27 cellular contexts compared by ENCODE assay signal in the genomic region with DNA sequence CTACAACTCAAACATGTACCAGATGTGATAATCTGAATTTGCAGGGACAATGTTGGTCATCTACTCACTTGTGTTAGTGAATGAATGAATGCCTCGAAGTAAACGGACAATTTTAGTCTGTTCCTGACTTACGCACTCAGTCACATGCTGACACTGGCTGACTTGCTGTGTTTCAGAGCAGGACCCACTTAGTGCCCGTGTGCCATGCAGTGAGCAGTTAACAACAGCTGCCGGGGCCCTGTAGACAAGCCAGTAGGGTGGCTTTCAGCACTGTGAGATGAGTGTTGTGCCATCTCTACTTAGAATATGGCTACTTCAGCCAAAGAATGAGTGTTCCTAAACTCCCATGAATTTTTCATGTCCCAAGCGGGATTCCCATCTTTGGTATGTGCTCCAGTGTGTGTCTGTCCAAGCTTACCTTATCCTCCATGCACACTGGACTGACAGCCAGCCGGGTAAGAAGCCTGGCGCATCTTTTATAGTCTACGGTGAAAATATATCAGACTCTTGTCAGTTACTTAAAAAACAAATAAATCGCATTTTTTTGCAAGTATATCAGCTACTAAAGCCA. TPM values are rescaled to one million over a fixed set of nuclear protein-coding genes. Genes with fewer than 3 reads are reported as not detected.
DNase-seq lines count a peak whose midpoint lies in the region; FAIRE-seq and TF ChIP-seq lines count a peak whose summit lies in the region.
"Had no signal": no experiment of that assay in that cellular context is flagged by ENCODE, and none has a peak within 500 bp of the region (broad histone marks: within the 10 kb centered on the region; RNA-seq: fewer than 3 reads in every experiment).

No MANE protein-coding gene starts in this region.

- H3K79me2 ChIP-seq in astrocyte (ENCODE audit: insufficient read depth, low read length) = peaks cover 3% of the 10 kb centered on the region

- H2AFZ ChIP-seq in astrocyte (ENCODE audit: low read depth, low read length) = no peak overlapping the region

- H3K4me2 ChIP-seq in astrocyte (ENCODE audit: low read length) = no peak overlapping the region
- H3K4me2 ChIP-seq: A549, BLaER1 had no signal

- H3K27me3 ChIP-seq in astrocyte (ENCODE audit: insufficient read depth, low read length) = peaks cover 5% of the 10 kb centered on the region
- peaks cover 4 to 11% (median 10%) of the 10 kb centered on the region in 4 donors for H3K27me3 ChIP-seq in esophagus muscularis mucosa

- H3K9me3 Mint-ChIP-seq in activated CD4-positive, alpha-beta T cell treated with anti-CD3 and anti-CD28 coated beads, Interleukin-2, amount 10 ng/mL, durations not matched to agents 24 days and 14 days = no peaks in the 10 kb centered on the region
- no peaks in the 10 kb centered on the region for H3K9me3 Mint-ChIP-seq in astrocyte (ENCODE audit: unreplicated experiment)
- H3K9me3 Mint-ChIP-seq: CD4-positive, alpha-beta memory T cell; CD4-positive, CD25-positive, alpha-beta regulatory T cell; CD8-positive, alpha-beta memory T cell had no signal

- no peak overlapping the region for H3K4me3 Mint-ChIP-seq in activated CD4-positive, alpha-beta T cell treated with anti-CD3 and anti-CD28 coated beads, Interleukin-2, amount 10 ng/mL, durations not matched to agents 24 days and 14 days
- H3K4me3 Mint-ChIP-seq in astrocyte (ENCODE audit: unreplicated experiment) = no peak overlapping the region
- H3K4me3 Mint-ChIP-seq: CD14-positive monocyte; CD4-positive, alpha-beta memory T cell; CD4-positive, CD25-positive, alpha-beta regulatory T cell; CD8-positive, alpha-beta memory T cell had no signal

- no peak for TF ChIP-seq CTCF in astrocyte (IDR thresholded peaks at IDR 0.05; ENCODE audit: insufficient read depth, low read depth, low read length)
- no peak for TF ChIP-seq CTCF in esophagus muscularis mucosa (IDR thresholded peaks at IDR 0.05)

- H3K9me3 ChIP-seq in astrocyte (ENCODE audit: insufficient read depth, low read depth, low read length) (no peaks in the 10 kb centered on the region), esophagus muscularis mucosa (no peaks in the 10 kb centered on the region)
- H3K9me3 ChIP-seq: A549, BE2C, BLaER1 had no signal

- H3K4me1 ChIP-seq in astrocyte (ENCODE audit: insufficient read depth, low read length) (peaks cover 23% of the 10 kb centered on the region), esophagus muscularis mucosa (peaks cover 11 to 16% (median 11%) of the 10 kb centered on the region in 4 donors)
- H3K4me1 ChIP-seq: BE2C had no signal

- no peaks in the 10 kb centered on the region for H3K4me1 Mint-ChIP-seq in activated CD4-positive, alpha-beta T cell treated with anti-CD3 and anti-CD28 coated beads, Interleukin-2, amount 10 ng/mL, durations not matched to agents 24 days and 14 days
- peaks cover 21% of the 10 kb centered on the region for H3K4me1 Mint-ChIP-seq in astrocyte (ENCODE audit: low read depth, unreplicated experiment)
- H3K4me1 Mint-ChIP-seq: CD14-positive monocyte had no signal

- H3K27ac ChIP-seq in astrocyte (ENCODE audit: low read depth, low read length) (no peak overlapping the region), esophagus muscularis mucosa (replicated peaks in 1 of 4) (no peak overlapping the region)
- H3K27ac ChIP-seq: 22Rv1, A549, BLaER1 had no signal

- intact Hi-C loops in activated CD4-positive, alpha-beta T cell treated with anti-CD3 and anti-CD28 coated beads, Interleukin-2, amount 10 ng/mL, durations not matched to agents 24 days and 14 days (cut with micrococcal nuclease) = no loop called here
- intact Hi-C loops in esophagus muscularis mucosa (cut with DNase I) = no loop called here

- no peak for FAIRE-seq in astrocyte (lab: Jason Lieb, UNC)
- FAIRE-seq: A549, GM12878, GM12892, GM18507 had no signal

- 94% methylated on average over 9 of the region's 10 CpGs for WGBS in esophagus muscularis mucosa

- peak; percentile 44 for DNase-seq in activated CD4-positive, alpha-beta T cell treated with anti-CD3 and anti-CD28 coated beads, Interleukin-2, amount 10 ng/mL, durations not matched to agents 24 days and 14 days
- no peak for DNase-seq in activated CD4-positive, alpha-beta T cell treated with anti-CD3 and anti-CD28 coated beads, Interleukin-2, amount 50 U/mL, for 1 hour
- DNase-seq in astrocyte (ENCODE audit: low read depth) (no peak), esophagus muscularis mucosa (ENCODE audit: extremely low spot score) (peak; percentile 78), NCI-H510A (lab: John Stamatoyannopoulos, UW) (no peak)
- DNase-seq: BE2C; C1 segment of cervical spinal cord; CD4-positive, alpha-beta memory T cell; CD4-positive, CD25-positive, alpha-beta regulatory T cell; CD8-positive, alpha-beta memory T cell; COR-L47; DMS 273 treated with DMSO at 0.1 percent for 48 hours; DMS153; DMS53; DMS79; DND-41; EL; GDM1 had no signal

- H3K27ac Mint-ChIP-seq in activated CD4-positive, alpha-beta T cell treated with anti-CD3 and anti-CD28 coated beads, Interleukin-2, amount 10 ng/mL, durations not matched to agents 24 days and 14 days = no peak overlapping the region
- peak overlapping the region; percentile 12 for H3K27ac Mint-ChIP-seq in astrocyte (ENCODE audit: unreplicated experiment)
- H3K27ac Mint-ChIP-seq: CD14-positive monocyte; CD4-positive, alpha-beta memory T cell had no signal

- peaks cover 12% of the 10 kb centered on the region for H4K20me1 ChIP-seq in astrocyte (ENCODE audit: insufficient read depth, low read length)

- no peak for TF ChIP-seq EP300 in esophagus muscularis mucosa (IDR thresholded peaks at IDR 0.05)

- TF ChIP-seq POLR2A in esophagus muscularis mucosa (IDR thresholded peaks at IDR 0.05; ENCODE audit: low read depth) = no peak

- peaks cover 34% of the 10 kb centered on the region for H3K36me3 Mint-ChIP-seq in activated CD4-positive, alpha-beta T cell treated with anti-CD3 and anti-CD28 coated beads, Interleukin-2, amount 10 ng/mL, durations not matched to agents 24 days and 14 days (ENCODE audit: low read depth)
- H3K36me3 Mint-ChIP-seq in astrocyte (ENCODE audit: low read depth, unreplicated experiment) = peaks cover 12% of the 10 kb centered on the region

- peaks cover 21% of the 10 kb centered on the region for H3K27me3 Mint-ChIP-seq in activated CD4-positive, alpha-beta T cell treated with anti-CD3 and anti-CD28 coated beads, Interleukin-2, amount 10 ng/mL, durations not matched to agents 24 days and 14 days
- H3K27me3 Mint-ChIP-seq in astrocyte (ENCODE audit: low read depth, unreplicated experiment) = peaks cover 6% of the 10 kb centered on the region

- H3K36me3 ChIP-seq in astrocyte (ENCODE audit: insufficient read depth, low read length) = peaks cover 27% of the 10 kb centered on the region
- peaks cover 13 to 52% (median 41%) of the 10 kb centered on the region in 4 donors for H3K36me3 ChIP-seq in esophagus muscularis mucosa
- H3K36me3 ChIP-seq: BE2C had no signal

- no peak overlapping the region for H3K9ac ChIP-seq in astrocyte (ENCODE audit: low read length)
- H3K9ac ChIP-seq: BLaER1 had no signal

- H3K4me3 ChIP-seq in astrocyte (ENCODE audit: insufficient read depth, low read depth, low read length) (no peak overlapping the region), esophagus muscularis mucosa (no peak overlapping the region)
- H3K4me3 ChIP-seq: A549, BLaER1, GM12878 had no signal

RNA-seq across cellular contexts. Expression of a gene that starts 5.1 kb away (rescaled TPM):
- total RNA-seq in activated CD4-positive, alpha-beta T cell treated with anti-CD3 and anti-CD28 coated beads, Interleukin-2, amount 10 ng/mL, durations not matched to agents 24 days and 14 days = 0.28 and 0.33 TPM in 2 replicates
- total RNA-seq in astrocyte = 1.3 and 1.5 TPM in 2 replicates
- total RNA-seq in esophagus muscularis mucosa = 10 to 100 TPM in 1 of 4 donors, 1 to 10 TPM in 2, not detected in 1; 1.7 to 11.9 (median 2.3) TPM
- total RNA-seq: A172; CD4-positive, alpha-beta memory T cell; CD4-positive, CD25-positive, alpha-beta regulatory T cell; CD8-positive, alpha-beta memory T cell; G401; GM12878 had no signal

RNA-seq across cellular contexts. Expression of a gene that starts 18.0 kb away (rescaled TPM):
- total RNA-seq in activated CD4-positive, alpha-beta T cell treated with anti-CD3 and anti-CD28 coated beads, Interleukin-2, amount 10 ng/mL, durations not matched to agents 24 days and 14 days = 124 and 127 TPM in 2 replicates
- total RNA-seq in astrocyte = 99.1 and 114 TPM in 2 replicates
- 10 to 100 TPM; 54.0 to 81.5 (median 73.8) TPM for total RNA-seq in esophagus muscularis mucosa

RNA-seq across cellular contexts. Expression of a gene that starts 18.9 kb away (rescaled TPM):
- total RNA-seq in activated CD4-positive, alpha-beta T cell treated with anti-CD3 and anti-CD28 coated beads, Interleukin-2, amount 10 ng/mL, durations not matched to agents 24 days and 14 days = 17.4 and 17.7 TPM in 2 replicates
- 23.0 and 27.3 TPM in 2 replicates for total RNA-seq in astrocyte
- total RNA-seq in esophagus muscularis mucosa = 10 to 100 TPM; 15.7 to 20.3 (median 18.2) TPM

Comparison
In these comparisons a context has a peak if more than half of its experiments do, and no peak if none do; other contexts are left out.
1. DNase-seq: peak in activated CD4-positive, alpha-beta T cell treated with anti-CD3 and anti-CD28 coated beads, Interleukin-2, amount 10 ng/mL, durations not matched to agents 24 days and 14 days (single experiment) and esophagus muscularis mucosa (single experiment); none in activated CD4-positive, alpha-beta T cell treated with anti-CD3 and anti-CD28 coated beads, Interleukin-2, amount 50 U/mL, for 1 hour (single experiment), astrocyte (single experiment) and NCI-H510A (single experiment).